10 cellular contexts compared by ENCODE assay signal in the genomic region with DNA sequence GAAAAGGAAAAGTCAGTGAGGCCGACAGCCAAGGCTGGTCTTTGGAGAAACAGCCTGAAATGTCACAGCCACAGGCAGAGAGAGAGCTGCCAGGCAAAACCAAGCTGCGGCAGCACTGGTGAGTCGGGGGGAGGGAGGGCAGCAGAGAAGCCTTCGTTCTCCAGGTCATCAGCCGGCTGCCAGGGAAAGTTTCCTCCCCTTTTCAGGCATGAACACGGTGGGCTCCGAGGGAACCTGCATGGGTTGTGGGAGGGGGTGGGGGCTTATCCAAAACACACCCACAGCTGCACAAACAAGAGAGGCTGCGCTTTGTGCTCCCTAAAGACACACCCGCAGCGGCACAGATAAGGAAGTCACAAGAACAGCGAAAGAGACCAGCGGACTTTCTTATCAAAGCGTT.
DNase-seq lines count a peak whose midpoint lies in the region; ATAC-seq lines count a peak whose summit lies in the region.
"Had no signal": no experiment of that assay in that cellular context is flagged by ENCODE, and none has a peak within 500 bp of the region (broad histone marks: within the 10 kb centered on the region; RNA-seq: fewer than 3 reads in every experiment).

No MANE protein-coding gene starts in this region.

- no peak for DNase-seq in stimulated activated naive CD8-positive, alpha-beta T cell treated with anti-CD3 and anti-CD28 coated beads, Interleukin-15, Interleukin-2, amounts not matched to agents 100 U/mL and 50 U/mL, for 24 hours
- DNase-seq in activated naive CD8-positive, alpha-beta T cell treated with anti-CD3 and anti-CD28 coated beads for 36 hours, result no peak
- DNase-seq in NCI-H2029 treated with DMSO at 0.1 percent for 48 hours (lab: John Stamatoyannopoulos, UW), result no peak
- no peak for DNase-seq in effector CD4-positive, alpha-beta T cell
- no peak for DNase-seq in germinal center (ENCODE audit: low spot score)
- DNase-seq: DMS53 had no signal

- ATAC-seq in stimulated activated naive CD8-positive, alpha-beta T cell treated with anti-CD3 and anti-CD28 coated beads, Interleukin-15, Interleukin-2, amounts not matched to agents 100 U/mL and 50 U/mL, for 24 hours, result no peak
- no peak for ATAC-seq in HG03442 (IDR thresholded peaks at IDR 0.05; ENCODE audit: unreplicated experiment)

- H3K4me3 ChIP-seq in mucosa of stomach (ENCODE audit: low read length), result no peak overlapping the region

- H3K36me3 ChIP-seq in mucosa of stomach (ENCODE audit: control insufficient read depth, insufficient read depth, low read length), result no peaks in the 10 kb centered on the region

- no peaks in the 10 kb centered on the region for H3K27me3 ChIP-seq in mucosa of stomach (ENCODE audit: control insufficient read depth, insufficient read depth, low read length)

- no peaks in the 10 kb centered on the region for H3K9me3 ChIP-seq in mucosa of stomach (ENCODE audit: control insufficient read depth, low read length)

- peaks cover 12% of the 10 kb centered on the region for H3K4me1 Mint-ChIP-seq in stimulated activated naive CD8-positive, alpha-beta T cell treated with anti-CD3 and anti-CD28 coated beads, Interleukin-15, Interleukin-2, amounts not matched to agents 100 ng/mL and 50 ng/mL, for 24 hours (ENCODE audit: low read depth)
- H3K4me1 Mint-ChIP-seq in activated naive CD8-positive, alpha-beta T cell treated with anti-CD3 and anti-CD28 coated beads for 36 hours, result peaks cover 9% of the 10 kb centered on the region

- peak overlapping the region; percentile 42 for H3K9ac ChIP-seq in mucosa of stomach (ENCODE audit: low read length)

- H3K36me3 Mint-ChIP-seq in stimulated activated naive CD8-positive, alpha-beta T cell treated with anti-CD3 and anti-CD28 coated beads, Interleukin-15, Interleukin-2, amounts not matched to agents 100 ng/mL and 50 ng/mL, for 24 hours (ENCODE audit: low read depth), result no peaks in the 10 kb centered on the region
- H3K36me3 Mint-ChIP-seq in activated naive CD8-positive, alpha-beta T cell treated with anti-CD3 and anti-CD28 coated beads for 36 hours, result no peaks in the 10 kb centered on the region

- peaks cover 30% of the 10 kb centered on the region for H3K4me1 ChIP-seq in mucosa of stomach (ENCODE audit: control insufficient read depth, insufficient read depth, low read length)

- H3K9me3 Mint-ChIP-seq in stimulated activated naive CD8-positive, alpha-beta T cell treated with anti-CD3 and anti-CD28 coated beads, Interleukin-15, Interleukin-2, amounts not matched to agents 100 ng/mL and 50 ng/mL, for 24 hours, result no peaks in the 10 kb centered on the region
- no peaks in the 10 kb centered on the region for H3K9me3 Mint-ChIP-seq in activated naive CD8-positive, alpha-beta T cell treated with anti-CD3 and anti-CD28 coated beads for 36 hours

- H3K27ac Mint-ChIP-seq in stimulated activated naive CD8-positive, alpha-beta T cell treated with anti-CD3 and anti-CD28 coated beads, Interleukin-15, Interleukin-2, amounts not matched to agents 100 ng/mL and 50 ng/mL, for 24 hours, result peak overlapping the region; percentile 2
- no peak overlapping the region for H3K27ac Mint-ChIP-seq in activated naive CD8-positive, alpha-beta T cell treated with anti-CD3 and anti-CD28 coated beads for 36 hours
- H3K27ac Mint-ChIP-seq: nephron had no signal

- no peaks in the 10 kb centered on the region for H3K27me3 Mint-ChIP-seq in stimulated activated naive CD8-positive, alpha-beta T cell treated with anti-CD3 and anti-CD28 coated beads, Interleukin-15, Interleukin-2, amounts not matched to agents 100 ng/mL and 50 ng/mL, for 24 hours
- no peaks in the 10 kb centered on the region for H3K27me3 Mint-ChIP-seq in activated naive CD8-positive, alpha-beta T cell treated with anti-CD3 and anti-CD28 coated beads for 36 hours

- peak overlapping the region; percentile 57 for H3K4me3 Mint-ChIP-seq in stimulated activated naive CD8-positive, alpha-beta T cell treated with anti-CD3 and anti-CD28 coated beads, Interleukin-15, Interleukin-2, amounts not matched to agents 100 ng/mL and 50 ng/mL, for 24 hours
- peak overlapping the region; percentile 42 for H3K4me3 Mint-ChIP-seq in activated naive CD8-positive, alpha-beta T cell treated with anti-CD3 and anti-CD28 coated beads for 36 hours
- H3K4me3 Mint-ChIP-seq: nephron had no signal
